9 cellular contexts compared by ENCODE assay signal in the genomic region with DNA sequence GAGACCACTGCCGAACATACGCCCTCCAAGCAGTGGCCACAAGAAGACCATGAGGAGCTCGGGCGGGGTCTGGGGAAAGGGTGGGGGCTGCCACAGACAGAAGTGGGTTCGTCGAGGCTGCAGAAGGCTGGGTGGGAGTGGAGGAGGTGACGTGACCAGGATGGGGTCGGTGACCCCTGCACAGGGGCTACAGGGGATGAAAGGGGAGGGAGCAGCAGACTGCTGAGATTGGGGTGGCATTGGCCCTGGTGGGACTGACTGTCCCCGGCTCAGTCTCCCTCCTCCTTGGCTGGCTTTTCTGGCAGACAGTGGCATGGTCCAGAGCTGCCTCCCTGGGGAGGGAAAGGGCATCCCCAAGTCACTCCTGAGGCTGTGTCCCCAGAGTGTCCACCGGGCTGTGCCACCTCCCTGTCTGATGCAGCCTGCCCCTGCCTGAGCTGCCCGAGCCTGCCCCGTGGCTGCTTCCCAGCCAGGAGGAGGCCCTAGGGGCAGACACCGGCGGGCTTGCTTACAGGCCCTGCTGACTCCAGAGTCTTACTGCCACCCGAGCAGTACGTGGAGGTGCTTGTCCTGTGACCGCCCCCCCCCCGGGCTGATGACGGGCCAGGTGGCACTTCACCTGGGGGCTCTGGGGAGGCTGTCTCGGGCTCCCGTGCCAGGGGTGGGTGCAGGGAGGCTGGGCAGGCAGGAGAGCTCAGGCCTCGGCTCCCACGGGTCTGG. TPM values are rescaled to one million over a fixed set of nuclear protein-coding genes. Genes with fewer than 3 reads are reported as not detected.
DNase-seq lines count a peak whose midpoint lies in the region; ATAC-seq, FAIRE-seq and TF ChIP-seq lines count a peak whose summit lies in the region.
"Had no signal": no experiment of that assay in that cellular context is flagged by ENCODE, and none has a peak within 500 bp of the region (broad histone marks: within the 10 kb centered on the region; RNA-seq: fewer than 3 reads in every experiment).

No MANE protein-coding gene starts in this region.

- FAIRE-seq in GM12891 (lab: Jason Lieb, UNC) = peak; percentile 66
- FAIRE-seq: TTC549 had no signal

- POLR2A ChIA-PET in WTC11 (lab: Charles Lee) = interaction anchor here (1.0 to 1.1 kb wide), 2 partner anchors 8 to 18 kb away, joined by 3 to 4 read pairs; no protein-coding TSS in a partner anchor

- H3K27ac ChIP-seq in rectal smooth muscle tissue (ENCODE audit: low read depth, low read length) = peak overlapping the region; percentile 64

- CTCF ChIA-PET in WTC11 (lab: Charles Lee) = interaction anchor here (1.0 to 2.4 kb wide), 7 partner anchors 12 to 359 kb away, joined by 3 to 10 read pairs (median 3); no protein-coding TSS in a partner anchor

- peaks cover 33% of the 10 kb centered on the region for H3K4me1 ChIP-seq in rectal smooth muscle tissue (ENCODE audit: control insufficient read depth, insufficient read depth, low read length)

- no peaks in the 10 kb centered on the region for H3K36me3 ChIP-seq in rectal smooth muscle tissue (ENCODE audit: control insufficient read depth, insufficient read depth, low read length)

- TF ChIP-seq CTCF in WTC11 (IDR thresholded peaks at IDR 0.05) = no peak
- no peak for TF ChIP-seq CTCF in type B pancreatic cell (conservative IDR thresholded peaks at IDR 0.05)

- H3K9ac ChIP-seq in rectal smooth muscle tissue (ENCODE audit: low read length) = no peak overlapping the region

- no peaks in the 10 kb centered on the region for H3K27me3 ChIP-seq in rectal smooth muscle tissue (ENCODE audit: control insufficient read depth, insufficient read depth, low read length)

- no peak for TF ChIP-seq POLR2A in GM12891 (IDR thresholded peaks at IDR 0.05; ENCODE audit: low read depth, low read length)

- H3K27me3 Mint-ChIP-seq in WTC11 (ENCODE audit: low read depth) (no peaks in the 10 kb centered on the region; the same call in 1 of the 2 replicates), type B pancreatic cell (no peaks in the 10 kb centered on the region)

- H3K9me3 Mint-ChIP-seq in WTC11 = no peaks in the 10 kb centered on the region
- H3K9me3 Mint-ChIP-seq in type B pancreatic cell = no peaks in the 10 kb centered on the region

- intact Hi-C loops in Right ventricle myocardium inferior (cut with DNase I) = loop anchor here (5.0 kb wide), 1 partner anchor 38 kb away; no protein-coding TSS in a partner anchor

- peak; percentile 5; the same call in 1 of the 2 replicates for ATAC-seq in WTC11
- ATAC-seq in Right ventricle myocardium inferior = peak; percentile 29

- no peak overlapping the region for H3K27ac Mint-ChIP-seq in WTC11
- no peak overlapping the region for H3K27ac Mint-ChIP-seq in type B pancreatic cell

- H3K36me3 Mint-ChIP-seq in WTC11 = no peaks in the 10 kb centered on the region
- H3K36me3 Mint-ChIP-seq in type B pancreatic cell = no peaks in the 10 kb centered on the region

- H3K4me1 Mint-ChIP-seq in WTC11 = peaks cover 18% of the 10 kb centered on the region
- H3K4me1 Mint-ChIP-seq in type B pancreatic cell (ENCODE audit: unreplicated experiment) = peaks cover 4% of the 10 kb centered on the region

- peak overlapping the region; percentile 38 for H3K4me3 ChIP-seq in rectal smooth muscle tissue (ENCODE audit: low read length)

- no peak overlapping the region for H3K4me3 Mint-ChIP-seq in WTC11
- no peak overlapping the region for H3K4me3 Mint-ChIP-seq in type B pancreatic cell

- DNase-seq in GM12891 (ENCODE audit: insufficient read length, low spot score) (no peak), WTC11 (ENCODE audit: low spot score) (no peak), Right ventricle myocardium inferior (ENCODE audit: missing footprints) (peak; percentile 72), mucosa of gallbladder (ENCODE audit: low spot score) (no peak), type B pancreatic cell (ENCODE audit: extremely low spot score, unreplicated experiment) (no peak), 8988T (no peak), NCI-H146 treated with DMSO at 0.1 percent for 48 hours (lab: John Stamatoyannopoulos, UW; ENCODE audit: unreplicated experiment) (no peak)

TF ChIP-seq in GM12891, 5 proteins besides CTCF, POLR2A, EP300 and RAD21:
- TF ChIP-seq PAX5 (IDR thresholded peaks at IDR 0.05; ENCODE audit: insufficient read depth, low read length, severe bottlenecking) (no peak), TAF1 (IDR thresholded peaks at IDR 0.05; ENCODE audit: low read depth, low read length) (no peak), POLR2AphosphoS5 (IDR thresholded peaks at IDR 0.05; ENCODE audit: low read depth, low read length) (no peak)
TF ChIP-seq in GM12891: peak in this region for 0.

TF ChIP-seq in WTC11, 78 proteins besides CTCF, POLR2A, EP300 and RAD21:
- TF ChIP-seq ZBTB21 (CRISPR knock-in tag; IDR thresholded peaks at IDR 0.05; ENCODE audit: borderline replicate concordance) = no peak
- TF ChIP-seq, protein P1, sequence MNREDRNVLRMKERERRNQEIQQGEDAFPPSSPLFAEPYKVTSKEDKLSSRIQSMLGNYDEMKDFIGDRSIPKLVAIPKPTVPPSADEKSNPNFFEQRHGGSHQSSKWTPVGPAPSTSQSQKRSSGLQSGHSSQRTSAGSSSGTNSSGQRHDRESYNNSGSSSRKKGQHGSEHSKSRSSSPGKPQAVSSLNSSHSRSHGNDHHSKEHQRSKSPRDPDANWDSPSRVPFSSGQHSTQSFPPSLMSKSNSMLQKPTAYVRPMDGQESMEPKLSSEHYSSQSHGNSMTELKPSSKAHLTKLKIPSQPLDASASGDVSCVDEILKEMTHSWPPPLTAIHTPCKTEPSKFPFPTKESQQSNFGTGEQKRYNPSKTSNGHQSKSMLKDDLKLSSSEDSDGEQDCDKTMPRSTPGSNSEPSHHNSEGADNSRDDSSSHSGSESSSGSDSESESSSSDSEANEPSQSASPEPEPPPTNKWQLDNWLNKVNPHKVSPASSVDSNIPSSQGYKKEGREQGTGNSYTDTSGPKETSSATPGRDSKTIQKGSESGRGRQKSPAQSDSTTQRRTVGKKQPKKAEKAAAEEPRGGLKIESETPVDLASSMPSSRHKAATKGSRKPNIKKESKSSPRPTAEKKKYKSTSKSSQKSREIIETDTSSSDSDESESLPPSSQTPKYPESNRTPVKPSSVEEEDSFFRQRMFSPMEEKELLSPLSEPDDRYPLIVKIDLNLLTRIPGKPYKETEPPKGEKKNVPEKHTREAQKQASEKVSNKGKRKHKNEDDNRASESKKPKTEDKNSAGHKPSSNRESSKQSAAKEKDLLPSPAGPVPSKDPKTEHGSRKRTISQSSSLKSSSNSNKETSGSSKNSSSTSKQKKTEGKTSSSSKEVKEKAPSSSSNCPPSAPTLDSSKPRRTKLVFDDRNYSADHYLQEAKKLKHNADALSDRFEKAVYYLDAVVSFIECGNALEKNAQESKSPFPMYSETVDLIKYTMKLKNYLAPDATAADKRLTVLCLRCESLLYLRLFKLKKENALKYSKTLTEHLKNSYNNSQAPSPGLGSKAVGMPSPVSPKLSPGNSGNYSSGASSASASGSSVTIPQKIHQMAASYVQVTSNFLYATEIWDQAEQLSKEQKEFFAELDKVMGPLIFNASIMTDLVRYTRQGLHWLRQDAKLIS (CRISPR knock-in tag; IDR thresholded peaks at IDR 0.05; ENCODE audit: borderline replicate concordance) = 0 out of 2 replicates have a peak, but pooled peaks have one; percentile 22

RNA-seq across cellular contexts. Expression of a gene that starts 7.2 kb away (rescaled TPM):
- 26.2 TPM for polyA plus RNA-seq in GM12891 (2012; ENCODE audit: low read depth, missing spikeins)
- total RNA-seq in WTC11 (2021) (43.2 to 49.1 TPM (median 44.5 TPM) in 3 replicates), Right ventricle myocardium inferior (32.2 TPM), mucosa of gallbladder (62.1 TPM), type B pancreatic cell (ENCODE audit: low replicate concordance) (31.4 and 45.4 TPM in 2 replicates)

RNA-seq across cellular contexts. Expression of a gene that starts 43.5 kb away (rescaled TPM):
- polyA plus RNA-seq in GM12891 (2012; ENCODE audit: low read depth, missing spikeins) = 112 TPM
- total RNA-seq in WTC11 (2021) (164 to 178 TPM (median 167 TPM) in 3 replicates), Right ventricle myocardium inferior (231 TPM), mucosa of gallbladder (346 TPM), type B pancreatic cell (ENCODE audit: low replicate concordance) (197 and 235 TPM in 2 replicates)

RNA-seq across cellular contexts. Expression of a gene that starts 44.0 kb away (rescaled TPM):
- 40.6 TPM for polyA plus RNA-seq in GM12891 (2012; ENCODE audit: low read depth, missing spikeins)
- total RNA-seq in WTC11 (2021) = 39.3 to 44.4 TPM (median 41.5 TPM) in 3 replicates
- total RNA-seq in Right ventricle myocardium inferior = 29.6 TPM
- 42.2 TPM for total RNA-seq in mucosa of gallbladder
- 25.3 and 26.1 TPM in 2 replicates for total RNA-seq in type B pancreatic cell (ENCODE audit: low replicate concordance)
